9 cellular contexts compared by ENCODE assay signal in the genomic region with DNA sequence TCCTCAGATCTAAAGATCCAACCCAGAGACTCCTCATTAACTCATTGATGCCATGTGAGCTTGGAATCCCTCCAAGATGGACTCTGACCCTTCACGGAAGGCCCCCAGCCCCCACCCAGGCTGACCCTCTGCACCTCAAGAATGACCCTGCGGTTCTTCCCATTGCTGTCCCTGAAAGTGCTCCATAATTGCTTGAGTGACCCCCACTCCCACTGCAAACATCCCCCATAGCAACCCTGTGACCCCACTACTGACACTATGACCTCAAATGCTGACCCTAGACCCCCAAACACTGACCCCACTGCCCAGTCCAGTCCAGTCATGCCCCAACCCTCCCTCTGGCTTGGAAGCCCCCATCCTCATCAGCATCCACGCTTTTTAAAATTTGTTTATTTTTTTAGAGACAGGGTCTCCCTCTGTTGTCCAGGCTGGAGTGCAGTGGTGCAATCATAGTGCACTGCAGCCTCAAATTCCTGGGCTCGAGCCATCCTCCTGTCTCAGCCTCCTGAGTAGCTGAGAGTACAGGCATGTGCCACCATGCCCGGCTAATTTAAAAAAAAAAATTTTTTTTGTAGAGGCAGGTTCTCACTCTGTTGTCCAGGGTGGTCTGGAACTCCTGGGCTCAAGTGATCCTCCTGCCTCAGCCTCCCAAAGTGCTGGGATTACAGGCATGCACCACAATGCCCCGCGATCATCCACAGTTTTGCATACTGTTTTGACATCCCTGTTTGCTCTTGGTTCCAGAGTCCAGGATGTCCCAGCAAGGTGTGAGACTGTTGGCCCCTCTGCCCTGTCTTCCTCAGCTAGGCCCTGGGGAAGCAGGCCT. TPM values are rescaled to one million over a fixed set of nuclear protein-coding genes. Genes with fewer than 3 reads are reported as not detected.
A peak's percentile ranks its signal among the peaks of the same experiment; 100 is the strongest.
DNase-seq lines count a peak whose midpoint lies in the region; ATAC-seq, FAIRE-seq and TF ChIP-seq lines count a peak whose summit lies in the region.
"Had no signal": no experiment of that assay in that cellular context is flagged by ENCODE, and none has a peak within 500 bp of the region (broad histone marks: within the 10 kb centered on the region; RNA-seq: fewer than 3 reads in every experiment).

No MANE protein-coding gene starts in this region.

- H3K9ac ChIP-seq in mucosa of stomach (ENCODE audit: low read length) = peak overlapping the region; percentile 54

- H3K4me1 Mint-ChIP-seq in brain = peaks cover 12% of the 10 kb centered on the region

- peak overlapping the region in 3 of 5 experiments; percentile 47 to 69 (median 60) for H3K27ac Mint-ChIP-seq in brain

- H3K36me3 ChIP-seq in right atrium auricular region (no peaks in the 10 kb centered on the region), mucosa of stomach (ENCODE audit: control insufficient read depth, insufficient read depth, low read length) (no peaks in the 10 kb centered on the region), uterus (no peaks in the 10 kb centered on the region)

- H3K4me3 ChIP-seq in right atrium auricular region (peak overlapping the region; percentile 37 to 48), mucosa of stomach (ENCODE audit: low read length) (peak overlapping the region; percentile 25), uterus (peak overlapping the region; percentile 30 to 37)

- H3K4me1 ChIP-seq in right atrium auricular region (peaks cover 0 to 78% of the 10 kb centered on the region in 2 donors), mucosa of stomach (ENCODE audit: control insufficient read depth, insufficient read depth, low read length) (peaks cover 39% of the 10 kb centered on the region), uterus (peaks cover 0 to 14% of the 10 kb centered on the region in 2 donors)

- TF ChIP-seq CTCF in right atrium auricular region (IDR thresholded peaks at IDR 0.05) (no peak), brain (conservative IDR thresholded peaks at IDR 0.05) (peak in 1 of 2 experiments; percentile 3), uterus (IDR thresholded peaks at IDR 0.05) (no peak)

- intact Hi-C loops in Right ventricle myocardium inferior (cut with DNase I) = loop anchor here (2.0 kb wide), 3 partner anchors 15 to 61 kb away; partner anchors contain the start of genes IER2, STX10 and TRMT1
- intact Hi-C loops in uterus (cut with DNase I; ENCODE audit: low total_unique reads) = no loop called here

- no peaks in the 10 kb centered on the region for H3K27me3 ChIP-seq in right atrium auricular region
- no peaks in the 10 kb centered on the region for H3K27me3 ChIP-seq in mucosa of stomach (ENCODE audit: control insufficient read depth, insufficient read depth, low read length)
- no peaks in the 10 kb centered on the region for H3K27me3 ChIP-seq in uterus

- H3K9me3 Mint-ChIP-seq in brain = peaks cover 0 to 3% (median 0%) of the 10 kb centered on the region in 5 experiments

- DNase-seq in right atrium auricular region (ENCODE audit: low spot score) = no peak
- DNase-seq in Right ventricle myocardium inferior (ENCODE audit: missing footprints) = no peak
- peak in 1 of 2 donors; percentile 24 for DNase-seq in uterus
- no peak for DNase-seq in stimulated activated CD4-positive, alpha-beta T cell treated with anti-CD3 and anti-CD28 coated beads, Interleukin-12 subunit alpha, Interleukin-12 subunit beta, amount 100 ng/mL, for 4 hours
- no peak for DNase-seq in HTR-8/SVneo (ENCODE audit: insufficient read length, low spot score)
- DNase-seq in GM19239 (ENCODE audit: insufficient read length, low spot score) = no peak
- DNase-seq: NCI-H2171 had no signal

- H3K36me3 Mint-ChIP-seq in brain = no peaks in the 10 kb centered on the region

- H3K9me3 ChIP-seq in right atrium auricular region (no peaks in the 10 kb centered on the region), mucosa of stomach (ENCODE audit: control insufficient read depth, low read length) (no peaks in the 10 kb centered on the region), uterus (no peaks in the 10 kb centered on the region)

- ATAC-seq in Right ventricle myocardium inferior = no peak

- no peak for TF ChIP-seq POLR2A in uterus (IDR thresholded peaks at IDR 0.05)

- no peak for FAIRE-seq in HTR-8/SVneo (lab: Jason Lieb, UNC)
- FAIRE-seq in GM19239 (lab: Jason Lieb, UNC) = no peak

- H3K4me3 Mint-ChIP-seq in brain = peak overlapping the region in 1 of 5 experiments; percentile 42

- peaks cover 60% of the 10 kb centered on the region for H3K27me3 Mint-ChIP-seq in brain

- H3K27ac ChIP-seq in right atrium auricular region (peak overlapping the region; percentile 84 to 88), uterus (peak overlapping the region; percentile 80 to 87)

RNA-seq across cellular contexts. Expression of gene LYL1, which starts 0.9 kb away (rescaled TPM):
- total RNA-seq in right atrium auricular region (10 to 100 TPM; 10.2 to 15.3 TPM), Right ventricle myocardium inferior (9.4 TPM), uterus (10 to 100 TPM in 3 of 4 donors, 1 to 10 TPM in 1; 2.6 to 15.5 (median 11.1) TPM)
- polyA plus RNA-seq in brain (ENCODE audit: insufficient read depth, low read depth, low replicate concordance) = 2.3 TPM

RNA-seq across cellular contexts. Expression of gene TRMT1, which starts 14.7 kb away (rescaled TPM):
- 10 to 100 TPM; 13.6 to 15.0 TPM for total RNA-seq in right atrium auricular region
- total RNA-seq in Right ventricle myocardium inferior = 21.1 TPM
- 25.9 TPM for polyA plus RNA-seq in brain (ENCODE audit: insufficient read depth, low read depth, low replicate concordance)
- 10 to 100 TPM; 23.2 to 99.4 (median 33.6) TPM for total RNA-seq in uterus

RNA-seq across cellular contexts. Expression of gene NACC1, which starts 16.3 kb away (rescaled TPM):
- total RNA-seq in right atrium auricular region (10 to 100 TPM; 25.4 to 27.3 TPM), Right ventricle myocardium inferior (54.0 TPM), uterus (10 to 100 TPM; 13.4 to 28.1 (median 15.8) TPM)
- polyA plus RNA-seq in brain (ENCODE audit: insufficient read depth, low read depth, low replicate concordance) = 42.2 TPM

RNA-seq across cellular contexts. Expression of gene STX10, which starts 48.4 kb away (rescaled TPM):
- total RNA-seq in right atrium auricular region (10 to 100 TPM; 33.1 to 39.2 TPM), Right ventricle myocardium inferior (34.5 TPM), uterus (10 to 100 TPM; 42.2 to 72.1 (median 44.8) TPM)
- 74.2 TPM for polyA plus RNA-seq in brain (ENCODE audit: insufficient read depth, low read depth, low replicate concordance)

RNA-seq across cellular contexts. Expression of gene IER2, which starts 48.4 kb away (rescaled TPM):
- total RNA-seq in right atrium auricular region = 100 to 1,000 TPM in 1 of 2 donors, 10 to 100 TPM in 1; 35.4 to 139 TPM
- 18.8 TPM for total RNA-seq in Right ventricle myocardium inferior
- polyA plus RNA-seq in brain (ENCODE audit: insufficient read depth, low read depth, low replicate concordance) = 31.1 TPM
- 100 to 1,000 TPM in 1 of 4 donors, 10 to 100 TPM in 3; 15.1 to 108 (median 66.7) TPM for total RNA-seq in uterus
